14 cellular contexts compared by ENCODE assay signal in genomic region chr3:51963951-51964451, GRCh38. TPM values are rescaled to one million over a fixed set of nuclear protein-coding genes. Genes with fewer than 3 reads are reported as not detected.
DNase-seq lines count a peak whose midpoint lies in the region; FAIRE-seq lines count a peak whose summit lies in the region.
"Had no signal": no experiment of that assay in that cellular context is flagged by ENCODE, and none has a peak within 500 bp of the region (broad histone marks: within the 10 kb centered on the region; RNA-seq: fewer than 3 reads in every experiment).

No MANE protein-coding gene starts in this region.

- DNase-seq in NCI-H2171 treated with DMSO at 0.1 percent for 48 hours (lab: John Stamatoyannopoulos, UW) (peak; percentile 23), NCI-H2171 (lab: John Stamatoyannopoulos, UW) (no peak), iPS-NIHi11 (ENCODE audit: low spot score) (peak; percentile 50), DMS114 treated with DMSO at 0.1 percent for 48 hours (lab: John Stamatoyannopoulos, UW; ENCODE audit: unreplicated experiment) (no peak), frontal cortex (ENCODE audit: low spot score in 2 of 2) (no peak)
- DNase-seq in effector CD8-positive, alpha-beta T cell (lab: John Stamatoyannopoulos, UW) = no peak
- DNase-seq: activated CD8-positive, alpha-beta memory T cell treated with anti-CD3 and anti-CD28 coated beads, Interleukin-2, amount 50 U/mL, for 48 hours; activated naive CD8-positive, alpha-beta T cell treated with anti-CD3 and anti-CD28 coated beads, Interleukin-2, amount 10 ng/mL, durations not matched to agents 7 days and 5 days; NCI-H526 treated with DMSO at 0.1 percent for 48 hours; upper lobe of right lung had no signal

- no peaks in the 10 kb centered on the region for H3K27me3 ChIP-seq in skeletal muscle tissue (ENCODE audit: control insufficient read depth in 3 of 3, insufficient read depth in 3 of 3, low read length in 3 of 3)
- H3K27me3 ChIP-seq: upper lobe of right lung had no signal

- H3K27ac ChIP-seq in angular gyrus (ENCODE audit: low read depth, low read length) (peak overlapping the region; percentile 97), skeletal muscle tissue (ENCODE audit: low read depth, low read length) (peak overlapping the region; percentile 86)
- H3K27ac ChIP-seq: SK-N-MC, upper lobe of right lung had no signal

- peaks cover 55 to 69% (median 68%) of the 10 kb centered on the region in 3 donors for H3K4me1 ChIP-seq in skeletal muscle tissue (ENCODE audit: control insufficient read depth in 3 of 3, insufficient read depth in 3 of 3, low read length in 3 of 3)

- H3K9me3 ChIP-seq in skeletal muscle tissue (ENCODE audit: control insufficient read depth in 3 of 3, low read length in 3 of 3) = no peaks in the 10 kb centered on the region
- H3K9me3 ChIP-seq: upper lobe of right lung had no signal

- peaks cover 9 to 21% (median 15%) of the 10 kb centered on the region in 3 donors for H3K36me3 ChIP-seq in skeletal muscle tissue (ENCODE audit: control insufficient read depth in 3 of 3, insufficient read depth in 3 of 3, low read length in 3 of 3)
- H3K36me3 ChIP-seq: upper lobe of right lung had no signal

- peak overlapping the region in 2 of 3 donors; percentile 23 to 98 for H3K9ac ChIP-seq in skeletal muscle tissue (ENCODE audit: low read depth in 1 of 3, low read length in 3 of 3)

- no peak for FAIRE-seq in frontal cortex (lab: Jason Lieb, UNC)

- H3K4me3 ChIP-seq in skeletal muscle tissue (ENCODE audit: low read length in 3 of 3) = peak overlapping the region in 1 of 3 donors; percentile 35
- H3K4me3 ChIP-seq: SK-N-MC, upper lobe of right lung had no signal

RNA-seq across cellular contexts. Expression of gene PCBP4, which starts 3.3 kb away (rescaled TPM):
- total RNA-seq in skeletal muscle tissue (33.4 TPM), frontal cortex (45.7 TPM)

RNA-seq across cellular contexts. Expression of gene GPR62, which starts 8.8 kb away (rescaled TPM):
- 0.52 TPM for total RNA-seq in skeletal muscle tissue
- total RNA-seq in frontal cortex = 0.41 TPM
- total RNA-seq: activated naive CD8-positive, alpha-beta T cell treated with anti-CD3 and anti-CD28 coated beads, Interleukin-2, amount 10 ng/mL, durations not matched to agents 7 days and 5 days; kidney epithelial cell; upper lobe of right lung had no signal

RNA-seq across cellular contexts. Expression of gene ABHD14B, which starts 9.8 kb away (rescaled TPM):
- total RNA-seq in skeletal muscle tissue = 7.8 TPM
- 1.6 TPM for total RNA-seq in frontal cortex

RNA-seq across cellular contexts. Expression of gene ABHD14A, which starts 10.9 kb away (rescaled TPM):
- total RNA-seq in skeletal muscle tissue (8.9 TPM), frontal cortex (22.8 TPM)

RNA-seq across cellular contexts. Expression of gene ACY1, which starts 19.3 kb away (rescaled TPM):
- 14.6 TPM for total RNA-seq in skeletal muscle tissue
- 3.3 TPM for total RNA-seq in frontal cortex

Comparison
In these comparisons a context has a peak if more than half of its experiments do, and no peak if none do; other contexts are left out.
1. DNase-seq: peak in NCI-H2171 treated with DMSO at 0.1 percent for 48 hours (single experiment) and iPS-NIHi11 (single experiment); none in NCI-H2171 (single experiment), DMS114 treated with DMSO at 0.1 percent for 48 hours (single experiment), effector CD8-positive, alpha-beta T cell (single experiment) and frontal cortex (0 of 2).